Comparison of ENCODE assay signal across 8 cellular contexts in the genomic region with DNA sequence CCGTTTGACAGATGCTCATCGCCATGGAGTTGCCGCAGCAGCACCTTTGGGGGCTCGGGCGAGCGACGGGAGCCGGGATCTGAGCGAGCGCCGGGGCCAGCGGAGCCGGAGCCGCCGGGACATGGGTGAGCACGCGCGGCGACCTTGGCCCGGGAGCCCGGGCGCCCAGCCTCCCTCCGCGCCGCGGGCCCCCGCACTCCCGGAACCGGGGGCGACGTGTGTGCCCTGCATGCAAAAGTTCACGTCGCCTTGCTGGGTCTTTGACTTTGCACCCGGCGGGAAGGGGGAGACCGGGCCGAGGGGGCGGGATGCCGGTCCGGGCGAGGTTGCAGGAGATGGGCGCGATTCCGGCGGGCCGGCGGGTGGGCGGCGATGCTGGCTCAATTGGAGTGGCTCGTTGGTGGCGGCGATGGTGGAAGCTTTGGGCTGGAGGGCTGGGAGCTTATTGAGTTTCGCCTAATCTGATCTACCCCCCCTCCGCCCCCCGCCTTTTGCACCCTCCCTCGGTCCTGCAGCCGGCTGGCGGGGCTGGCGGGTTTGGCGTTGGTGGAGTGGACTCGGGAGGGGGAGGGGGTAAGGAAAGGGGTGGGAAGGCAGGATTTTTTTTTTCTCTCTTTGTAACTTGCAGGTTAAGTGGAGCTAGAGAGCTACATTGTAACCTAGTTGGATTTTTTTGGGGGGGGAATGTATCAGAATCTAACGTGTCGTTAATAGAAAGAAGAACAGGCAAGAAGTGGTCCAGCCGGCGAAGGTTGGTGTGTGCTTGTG. TPM values are rescaled to one million over a fixed set of nuclear protein-coding genes. Genes with fewer than 3 reads are reported as not detected.
A peak's percentile ranks its signal among the peaks of the same experiment; 100 is the strongest.
DNase-seq lines count a peak whose midpoint lies in the region; ATAC-seq and TF ChIP-seq lines count a peak whose summit lies in the region.

A gene (plus strand): TSS at position 618 of the 768 bp plus-strand sequence. CDS start 20,459 bp downstream, outside the sequence.

- H2AFZ ChIP-seq in neuronal stem cell (ENCODE audit: low read length): peak within 1 kb of the TSS; percentile 88

- H3K27ac Mint-ChIP-seq in activated naive CD4-positive, alpha-beta T cell treated with anti-CD3 and anti-CD28 coated beads for 36 hours: no peak within 1 kb of the TSS

- H4K8ac ChIP-seq in neuronal stem cell (ENCODE audit: low read depth, low read length): no peak within 1 kb of the TSS

- peaks cover 19% of the 10 kb centered on the region for H3K27me3 Mint-ChIP-seq in activated naive CD4-positive, alpha-beta T cell treated with anti-CD3 and anti-CD28 coated beads for 36 hours (ENCODE audit: low read depth)

- intact Hi-C loops in activated naive CD4-positive, alpha-beta T cell treated with anti-CD3 and anti-CD28 coated beads for 36 hours (cut with micrococcal nuclease): loop anchor here (5.0 kb wide), 1 partner anchor 707 kb away; no protein-coding TSS in a partner anchor

- H3K79me1 ChIP-seq in neuronal stem cell (ENCODE audit: low read depth, low read length): no peaks in the 10 kb centered on the region

- H3K4me3 ChIP-seq in HFF-Myc (replicated peaks; ENCODE audit: low read depth, low read length): peak within 1 kb of the TSS; percentile 57
- H3K4me3 ChIP-seq in neuronal stem cell (ENCODE audit: low read length in 2 of 2): peak within 1 kb of the TSS; percentile 80 to 89

- H3K9me3 ChIP-seq in neuronal stem cell (replicated peaks in 1 of 2; ENCODE audit: control insufficient read depth in 2 of 2, insufficient read depth in 1 of 2, low read depth in 1 of 2, low read length in 2 of 2): no peaks in the 10 kb centered on the region

- H2AK5ac ChIP-seq in neuronal stem cell (ENCODE audit: low read depth, low read length): peak within 1 kb of the TSS; percentile 58

- TF ChIP-seq CTCF in HFF-Myc (IDR thresholded peaks at IDR 0.05; ENCODE audit: low read depth, low read length, missing control alignments): no peak

- no peak within 1 kb of the TSS for H3K4ac ChIP-seq in neuronal stem cell (ENCODE audit: low read length)

- no peak for ATAC-seq in HG02970 (IDR thresholded peaks at IDR 0.05; ENCODE audit: low FRiP score, unreplicated experiment)

- peak within 1 kb of the TSS; percentile 43 for H2BK15ac ChIP-seq in neuronal stem cell (ENCODE audit: low read length)

- peak within 1 kb of the TSS; percentile 70 for H3K4me3 Mint-ChIP-seq in activated naive CD4-positive, alpha-beta T cell treated with anti-CD3 and anti-CD28 coated beads for 36 hours

- no peaks in the 10 kb centered on the region for H3K9me3 Mint-ChIP-seq in activated naive CD4-positive, alpha-beta T cell treated with anti-CD3 and anti-CD28 coated beads for 36 hours

- H4K91ac ChIP-seq in neuronal stem cell (ENCODE audit: low read depth, low read length, poor library complexity): no peak within 1 kb of the TSS

- peak within 1 kb of the TSS; percentile 61 for H3K27ac ChIP-seq in neuronal stem cell (replicated peaks; ENCODE audit: low read length)

- WGBS in neuronal stem cell (ENCODE audit: extremely low coverage in 2 of 2, insufficient read length in 2 of 2, insufficient replicate concordance in 1 of 2), 2 donors: no CpG with 5 or more reads among the region's 65 CpGs

- peak within 1 kb of the TSS; percentile 89 for H3K9ac ChIP-seq in neuronal stem cell (ENCODE audit: low read depth, low read length, poor library complexity)

- H3K36me3 Mint-ChIP-seq in activated naive CD4-positive, alpha-beta T cell treated with anti-CD3 and anti-CD28 coated beads for 36 hours (ENCODE audit: low read depth): no peaks in the 10 kb centered on the region

- CTCF ChIA-PET in activated naive CD4-positive, alpha-beta T cell treated with anti-CD3 and anti-CD28 coated beads for 36 hours (lab: Charles Lee): interaction anchor here (1.0 to 1.7 kb wide), 4 partner anchors 206 to 532 kb away, joined by 3 to 6 read pairs (median 3); no protein-coding TSS in a partner anchor

- peak within 1 kb of the TSS; percentile 81 for H3K4me2 ChIP-seq in neuronal stem cell (ENCODE audit: insufficient read depth, low read length, poor library complexity, severe bottlenecking)

- H3K27me3 ChIP-seq in neuronal stem cell (ENCODE audit: control insufficient read depth in 3 of 3, insufficient read depth in 3 of 3, low read depth in 1 of 3, low read length in 3 of 3): no peaks in the 10 kb centered on the region

- H3K14ac ChIP-seq in neuronal stem cell (ENCODE audit: low read length): peak within 1 kb of the TSS; percentile 95

- H3K23ac ChIP-seq in neuronal stem cell (ENCODE audit: low read depth, low read length, poor library complexity): peak within 1 kb of the TSS; percentile 48

- DNase-seq in DMS 273 (lab: John Stamatoyannopoulos, UW; ENCODE audit: unreplicated experiment): peak; percentile 95
- no peak for DNase-seq in HFF-Myc (ENCODE audit: extremely low read depth, low read depth)
- DNase-seq in NCI-H69 (lab: John Stamatoyannopoulos, UW): peak; percentile 99
- DNase-seq in activated naive CD4-positive, alpha-beta T cell treated with anti-CD3 and anti-CD28 coated beads for 36 hours: peak; percentile 15
- peak; percentile 30 for DNase-seq in glomerular visceral epithelial cell (ENCODE audit: extremely low spot score)
- peak; percentile 56 for DNase-seq in neuronal stem cell (ENCODE audit: low spot score)
- peak; percentile 86 for DNase-seq in ureter (ENCODE audit: low spot score)

- H3K4me1 Mint-ChIP-seq in activated naive CD4-positive, alpha-beta T cell treated with anti-CD3 and anti-CD28 coated beads for 36 hours (ENCODE audit: low read depth): peaks cover 7% of the 10 kb centered on the region

- H3K18ac ChIP-seq in neuronal stem cell (ENCODE audit: low read length): peak within 1 kb of the TSS; percentile 96

- no peak within 1 kb of the TSS for H2BK12ac ChIP-seq in neuronal stem cell (ENCODE audit: low read length)

- peak within 1 kb of the TSS; percentile 82 for H2BK5ac ChIP-seq in neuronal stem cell (ENCODE audit: low read length)

- H3K4me1 ChIP-seq in neuronal stem cell (ENCODE audit: control insufficient read depth in 2 of 2, insufficient read depth in 1 of 2, low read depth in 1 of 2, low read length in 2 of 2): peaks cover 16 to 19% of the 10 kb centered on the region in 2 donors

- no peaks in the 10 kb centered on the region for H3K36me3 ChIP-seq in neuronal stem cell (replicated peaks in 1 of 2; ENCODE audit: control insufficient read depth in 2 of 2, insufficient read depth in 2 of 2, low read length in 2 of 2)

- H2BK120ac ChIP-seq in neuronal stem cell (ENCODE audit: low read depth, low read length): peak within 1 kb of the TSS; percentile 40

RNA-seq across cellular contexts. Expression of the gene that starts here (rescaled TPM):
- 1 to 10 TPM in 1 of 2 experiments, under 1 TPM in 1; 0.74 to 1.4 TPM for total RNA-seq in activated naive CD4-positive, alpha-beta T cell treated with anti-CD3 and anti-CD28 coated beads for 36 hours
- 4.7 TPM for polyA plus RNA-seq in neuronal stem cell (2013, experiment 1 of 2)
- 4.8 TPM for polyA plus RNA-seq in neuronal stem cell (2013, experiment 2 of 2)
- total RNA-seq in ureter: 51.0 TPM

Comparison
In these comparisons a context has a peak if more than half of its experiments do, and no peak if none do; other contexts are left out.
1. RNA of the gene that starts here (total RNA-seq): 51.0 TPM in ureter (single experiment); 0.74 to 1.4 TPM in activated naive CD4-positive, alpha-beta T cell treated with anti-CD3 and anti-CD28 coated beads for 36 hours; every median in the first group is over 10 times any median in the second.